Comparison of ENCODE assay signal across 8 cellular contexts in the genomic region with DNA sequence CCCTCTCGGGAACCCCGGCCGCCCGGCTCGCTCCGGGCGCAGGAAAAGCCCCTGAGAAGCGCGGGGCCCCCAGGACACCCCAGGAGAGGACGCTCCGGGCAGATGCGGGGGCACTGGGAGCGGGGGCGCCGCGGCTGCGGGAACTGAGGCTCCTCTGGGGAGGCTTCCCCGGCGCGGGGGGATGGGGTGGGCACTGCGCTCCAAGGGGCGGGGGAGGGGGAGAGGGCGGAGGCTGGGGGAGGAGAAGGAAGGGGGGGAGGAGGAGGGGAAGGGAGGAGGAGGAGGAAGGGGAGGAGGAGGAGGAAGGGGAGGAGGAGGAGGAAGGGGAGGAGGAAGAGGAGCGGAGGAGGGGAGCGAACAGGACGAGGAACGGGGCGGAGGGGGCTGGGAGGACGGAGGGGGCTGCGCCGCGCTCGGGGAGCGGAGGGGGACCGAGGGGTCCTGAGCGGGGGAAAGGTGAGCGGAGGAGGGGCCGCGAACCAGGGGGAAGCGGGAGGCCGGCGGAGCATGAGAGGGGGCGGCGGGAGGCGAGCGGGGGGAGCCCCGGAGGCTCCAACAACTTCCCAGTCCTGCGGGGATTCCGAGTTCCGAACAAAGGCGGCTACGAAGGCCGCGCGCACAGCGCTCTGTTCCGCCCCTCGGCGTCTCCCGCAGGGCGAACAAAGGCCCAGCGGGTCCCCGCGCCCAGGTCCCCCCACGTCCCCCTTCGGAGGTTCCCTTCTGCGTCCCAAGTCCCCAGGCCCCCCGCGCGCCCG. TPM values are rescaled to one million over a fixed set of nuclear protein-coding genes. Genes with fewer than 3 reads are reported as not detected.
DNase-seq lines count a peak whose midpoint lies in the region; ATAC-seq, FAIRE-seq and TF ChIP-seq lines count a peak whose summit lies in the region.

No MANE protein-coding gene starts in this region.

- H3K36me3 ChIP-seq in liver (ENCODE audit: control insufficient read depth in 4 of 4, insufficient read depth in 3 of 4, low read depth in 1 of 4, low read length in 3 of 4) (no peaks in the 10 kb centered on the region), HepG2 (replicated peaks in 1 of 2; ENCODE audit: control insufficient read depth in 1 of 2, insufficient read depth in 2 of 2, low read length in 2 of 2) (no peaks in the 10 kb centered on the region)

- H3K4me3 ChIP-seq in liver (ENCODE audit: low read depth in 1 of 3, low read length in 3 of 3), result peak overlapping the region in 1 of 3 donors; percentile 49
- H3K4me3 ChIP-seq in HepG2 (replicated peaks in 1 of 3; ENCODE audit: insufficient read depth in 1 of 3, low read depth in 2 of 3, low read length in 3 of 3), result no peak overlapping the region
- H3K4me3 ChIP-seq in epithelial cell of esophagus (ENCODE audit: low read length), result peak overlapping the region; percentile 59

- ATAC-seq in HepG2, result no peak
- no peak for ATAC-seq in GM18511 (IDR thresholded peaks at IDR 0.05; ENCODE audit: unreplicated experiment)

- TF ChIP-seq CTCF in liver (IDR thresholded peaks at IDR 0.05; ENCODE audit: low read depth, low read length, missing input control) (no peak), HepG2 (CRISPR knock-in tag; IDR thresholded peaks at IDR 0.05) (no peak), epithelial cell of esophagus (IDR thresholded peaks at IDR 0.05; ENCODE audit: insufficient read depth, low read depth, low read length, missing control alignments) (no peak)

- no peak overlapping the region for H3K9ac ChIP-seq in liver (ENCODE audit: low read depth in 1 of 2, low read length in 2 of 2)
- H3K9ac ChIP-seq in HepG2 (ENCODE audit: insufficient read depth, low read depth, low read length), result no peak overlapping the region

- POLR2A ChIA-PET in HepG2 (lab: Yijun Ruan, JAX), result no interaction called here

- H4K20me1 ChIP-seq in HepG2 (ENCODE audit: insufficient read depth, low read length), result no peaks in the 10 kb centered on the region

- FAIRE-seq in HepG2 (lab: Jason Lieb, UNC) (no peak), GM12892 (lab: Jason Lieb, UNC) (no peak)

- H3K79me2 ChIP-seq in HepG2 (ENCODE audit: insufficient read depth, low read length), result no peaks in the 10 kb centered on the region

- peaks cover 0 to 9% (median 1%) of the 10 kb centered on the region in 4 donors for H3K4me1 ChIP-seq in liver (ENCODE audit: control insufficient read depth in 4 of 4, insufficient read depth in 4 of 4, low read length in 3 of 4)
- no peaks in the 10 kb centered on the region for H3K4me1 ChIP-seq in HepG2 (ENCODE audit: insufficient read depth, low read length)

- intact Hi-C loops in HepG2 (cut with micrococcal nuclease; ENCODE audit: unreplicated experiment), result no loop called here

- no peak overlapping the region for H2AFZ ChIP-seq in HepG2 (ENCODE audit: low read length)

- H3K27me3 ChIP-seq in liver (ENCODE audit: control insufficient read depth in 4 of 4, insufficient read depth in 4 of 4, low read length in 3 of 4) (peaks cover 0 to 4% (median 0%) of the 10 kb centered on the region in 4 donors), HepG2 (ENCODE audit: control insufficient read depth in 1 of 2, insufficient read depth in 2 of 2, low read length in 2 of 2) (peaks cover 2 to 35% of the 10 kb centered on the region in 2 experiments; a peak in 4 of 5 replicates)

- H3K4me2 ChIP-seq in HepG2 (ENCODE audit: low read depth, low read length), result no peak overlapping the region

- H3K27ac ChIP-seq in liver (ENCODE audit: low read depth in 1 of 2, low read length in 2 of 2) (peak overlapping the region; percentile 64 to 70), HepG2 (ENCODE audit: extremely low read length, insufficient read depth, low read length) (no peak overlapping the region)

- no peak for TF ChIP-seq RAD21 in liver (IDR thresholded peaks at IDR 0.05)
- no peak for TF ChIP-seq RAD21 in HepG2 (CRISPR knock-in tag; IDR thresholded peaks at IDR 0.05)

- TF ChIP-seq POLR2A in HepG2 (IDR thresholded peaks at IDR 0.05; ENCODE audit: insufficient read depth in 1 of 2, low read depth in 2 of 2, low read length in 2 of 2) (no peak), GM12892 (IDR thresholded peaks at IDR 0.05; ENCODE audit: low read depth, low read length) (no peak)

- 3% methylated on average over 70 of the region's 71 CpGs for WGBS in liver
- WGBS in HepG2 (ENCODE audit: low lambda C conversion rate), result 69% methylated on average over 65 of the region's 71 CpGs

- DNase-seq in HepG2 (ENCODE audit: low spot score) (no peak), epithelial cell of esophagus (ENCODE audit: low read depth) (peak; percentile 39), mucosa of gallbladder (ENCODE audit: low spot score) (peak; percentile 10), GM12892 (ENCODE audit: insufficient read length) (no peak), NCI-H526 (lab: John Stamatoyannopoulos, UW) (no peak), activated T-cell treated with anti-CD3 and anti-CD28 coated beads for 4 hours (no peak)

- TF ChIP-seq EP300 in HepG2 (IDR thresholded peaks at IDR 0.05; ENCODE audit: low read depth in 2 of 2, low read length in 2 of 2) (no peak), HepG2 (CRISPR knock-in tag; IDR thresholded peaks at IDR 0.05; ENCODE audit: borderline replicate concordance) (no peak)

- no TSS peak for BruUV-seq in HepG2 (replicated peaks; lab: Mats Ljungman, UMichigan)

- no peaks in the 10 kb centered on the region for H3K9me3 ChIP-seq in liver (ENCODE audit: control insufficient read depth in 4 of 4, low read length in 3 of 4)
- no peaks in the 10 kb centered on the region for H3K9me3 ChIP-seq in HepG2 (ENCODE audit: low read length)

- CTCF ChIA-PET in HepG2 (lab: Yijun Ruan, JAX; ENCODE audit: low intra/inter-chr PET ratio, low total read pairs), result no interaction called here

- in situ Hi-C loops in HepG2 (cut with HindIII; ENCODE audit: extremely low pct_ligation_motif_present, low pct_unique_long_range_greater_than_20kb), result no loop called here

TF ChIP-seq in liver, 16 proteins besides CTCF, POLR2A, EP300 and RAD21:
- no peak for TF ChIP-seq NR2F2 (IDR thresholded peaks at IDR 0.05)
TF ChIP-seq in liver: peak in this region for 0.

TF ChIP-seq in HepG2, 621 proteins besides CTCF, POLR2A, EP300 and RAD21:
- TF ChIP-seq BORCS8-MEF2B (CRISPR knock-in tag; IDR thresholded peaks at IDR 0.05), result no peak
- no peak for TF ChIP-seq RFX1 (IDR thresholded peaks at IDR 0.05)
- no peak for TF ChIP-seq CEBPG (CRISPR knock-in tag; IDR thresholded peaks at IDR 0.05)
- no peak for TF ChIP-seq THAP11 (CRISPR knock-in tag; IDR thresholded peaks at IDR 0.05)

RNA-seq across cellular contexts. Expression of gene PXDN, which starts 0.7 kb away (rescaled TPM):
- total RNA-seq in liver (10 to 100 TPM; 19.1 to 21.5 TPM), HepG2 (2016; rRNA removed; fragmentation: Illumina TruSeq; extraction: Trizol) (not detected in 2 replicates), mucosa of gallbladder (31.1 TPM)
- polyA plus RNA-seq in liver (10 to 100 TPM in 1 of 2 donors, 1 to 10 TPM in 1; 4.2 to 14.7 TPM), HepG2 (2011; rRNA removed) (not detected in 2 replicates)
- total RNA-seq in HepG2 (2016; cell fraction: cytosol; rRNA removed; fragmentation: Illumina TruSeq; extraction: Trizol; ENCODE audit: low read depth), result not detected in 2 replicates
- not detected in 2 replicates for total RNA-seq in HepG2 (2016; cell fraction: insoluble cytoplasmic fraction; rRNA removed; fragmentation: Illumina TruSeq; extraction: Trizol)
- not detected in 2 replicates for total RNA-seq in HepG2 (2016; cell fraction: membrane; rRNA removed; fragmentation: Illumina TruSeq; extraction: Trizol)
- not detected in 2 replicates for total RNA-seq in HepG2 (2016; cell fraction: nucleus; rRNA removed; fragmentation: Illumina TruSeq; extraction: Trizol)
- 0.04 TPM in 1 of 2 replicates, not detected in the other for polyA plus RNA-seq in HepG2 (2011; cell fraction: cytosol; rRNA removed)
- not detected in 2 replicates for polyA plus RNA-seq in HepG2 (2011; cell fraction: nucleus; rRNA removed)
- polyA plus RNA-seq in HepG2 (2012), result not detected in 2 replicates
- polyA plus RNA-seq in HepG2 (2016; cell fraction: cytosol; fragmentation: Illumina TruSeq; extraction: Trizol; ENCODE audit: low read depth), result not detected in 2 replicates
- not detected in 2 replicates for polyA plus RNA-seq in HepG2 (2016; cell fraction: insoluble cytoplasmic fraction; fragmentation: Illumina TruSeq; extraction: Trizol; ENCODE audit: low read depth)
- polyA plus RNA-seq in HepG2 (2016; cell fraction: membrane; fragmentation: Illumina TruSeq; extraction: Trizol; ENCODE audit: low read depth), result not detected in 2 replicates
- polyA plus RNA-seq in HepG2 (2016; cell fraction: nucleus; fragmentation: Illumina TruSeq; extraction: Trizol; ENCODE audit: insufficient read depth, low read depth), result not detected in 2 replicates
- 8.0 TPM in 1 of 2 replicates, not detected in the other for polyA minus RNA-seq in HepG2 (2011; rRNA and poly(A)+ RNA removed; ENCODE audit: low replicate concordance)
- polyA minus RNA-seq in HepG2 (2011; cell fraction: cytosol; rRNA and poly(A)+ RNA removed), result 0.53 TPM in 1 of 2 replicates, not detected in the other
- polyA minus RNA-seq in HepG2 (2011; cell fraction: nucleus; rRNA and poly(A)+ RNA removed), result 0.26 TPM in 1 of 2 replicates, not detected in the other
- polyA plus RNA-seq in GM12892 (2012; ENCODE audit: missing spikeins), result 0.04 TPM

Comparison
In these comparisons a context has a peak if more than half of its experiments do, and no peak if none do; other contexts are left out.
1. RNA of gene PXDN, which starts 0.7 kb away (total RNA-seq): 31.1 TPM in mucosa of gallbladder (single experiment) and 19.1 to 21.5 TPM in liver; not detected in HepG2; every median in the first group is over 10 times any median in the second.
2. DNase-seq: peak in epithelial cell of esophagus (single experiment) and mucosa of gallbladder (single experiment); none in HepG2 (single experiment), GM12892 (single experiment), NCI-H526 (0 of 2) and activated T-cell treated with anti-CD3 and anti-CD28 coated beads for 4 hours (single experiment).